Comparison of ENCODE assay signal across 8 cellular contexts in the genomic region with DNA sequence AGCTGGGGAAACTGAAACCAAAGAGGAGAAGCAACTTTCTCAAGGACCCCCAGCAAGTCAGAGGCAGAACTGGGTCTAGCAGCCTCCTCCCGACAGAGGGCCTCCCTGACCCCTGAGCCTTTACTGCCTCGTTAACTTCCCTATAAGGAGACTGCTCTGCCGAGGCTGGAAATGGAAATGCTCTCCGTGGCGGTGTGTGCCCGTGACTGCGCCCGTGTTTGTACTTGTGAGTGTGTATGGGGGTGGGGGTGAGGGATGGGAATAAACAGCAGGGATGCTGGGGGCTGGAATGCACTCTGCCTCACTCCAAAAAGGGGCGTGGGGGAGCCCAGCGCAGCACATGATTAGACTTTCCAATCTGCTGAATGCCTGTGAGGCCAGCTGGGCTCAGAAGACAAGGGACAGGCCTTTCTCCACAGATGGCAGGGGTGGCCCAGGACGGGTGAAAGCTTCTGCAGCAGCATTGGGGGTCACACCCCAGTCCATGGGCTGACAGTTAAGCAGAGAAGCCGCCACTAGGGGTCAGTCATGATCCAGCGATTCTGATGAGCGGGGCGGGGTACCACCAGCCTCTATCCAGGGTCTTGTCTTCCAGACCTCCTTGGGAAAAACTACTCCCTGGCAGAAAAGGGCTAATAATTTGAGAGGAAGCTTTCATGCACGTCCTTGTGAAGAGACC. TPM values are rescaled to one million over a fixed set of nuclear protein-coding genes. Genes with fewer than 3 reads are reported as not detected.
DNase-seq lines count a peak whose midpoint lies in the region; ATAC-seq and TF ChIP-seq lines count a peak whose summit lies in the region.

No MANE protein-coding gene starts in this region.

- TF ChIP-seq CTCF in ascending aorta (IDR thresholded peaks at IDR 0.05) = peak; percentile 38 to 60 (median 39)

- DNase-seq in ELF-1 (ENCODE audit: low read depth, low spot score) = peak; percentile 85
- peak in 46 of 76 experiments; percentile 3 to 64 (median 30) for DNase-seq in HUDEP-2 (lab: John Stamatoyannopoulos, UW; ENCODE audit: unreplicated experiment in 76 of 76)
- peak; percentile 40 for DNase-seq in T follicular helper cell (ENCODE audit: low read depth)
- DNase-seq in ascending aorta (ENCODE audit: low spot score in 2 of 2) = no peak
- peak; percentile 52 for DNase-seq in iPS DF 19.7 (ENCODE audit: low read depth, low spot score)

- H3K9me3 ChIP-seq in ascending aorta = no peaks in the 10 kb centered on the region
- H3K9me3 ChIP-seq in skeletal muscle tissue (ENCODE audit: control insufficient read depth in 3 of 3, low read length in 3 of 3) = no peaks in the 10 kb centered on the region

- no peak overlapping the region for H3K9ac ChIP-seq in skeletal muscle tissue (ENCODE audit: low read depth in 1 of 3, low read length in 3 of 3)

- no peak overlapping the region for H3K27ac ChIP-seq in ascending aorta
- no peak overlapping the region for H3K27ac ChIP-seq in skeletal muscle tissue (ENCODE audit: low read depth, low read length)

- no peak for ATAC-seq in HG03196 (IDR thresholded peaks at IDR 0.05; ENCODE audit: unreplicated experiment)
- ATAC-seq in HG03025 (IDR thresholded peaks at IDR 0.05; ENCODE audit: low FRiP score, unreplicated experiment) = no peak

- intact Hi-C loops in ascending aorta (cut with DNase I) = no loop called here

- H3K4me1 ChIP-seq in ascending aorta (no peaks in the 10 kb centered on the region), skeletal muscle tissue (ENCODE audit: control insufficient read depth in 3 of 3, insufficient read depth in 3 of 3, low read length in 3 of 3) (peaks cover 0 to 7% (median 4%) of the 10 kb centered on the region in 3 donors)

- H3K4me3 ChIP-seq in ascending aorta = peak overlapping the region in 1 of 2 donors; percentile 31
- peak overlapping the region in 2 of 3 donors; percentile 6 to 39 for H3K4me3 ChIP-seq in skeletal muscle tissue (ENCODE audit: low read length in 3 of 3)

- H3K27me3 ChIP-seq in ascending aorta = no peaks in the 10 kb centered on the region
- no peaks in the 10 kb centered on the region for H3K27me3 ChIP-seq in skeletal muscle tissue (ENCODE audit: control insufficient read depth in 3 of 3, insufficient read depth in 3 of 3, low read length in 3 of 3)

- no peaks in the 10 kb centered on the region for H3K36me3 ChIP-seq in ascending aorta
- no peaks in the 10 kb centered on the region for H3K36me3 ChIP-seq in skeletal muscle tissue (ENCODE audit: control insufficient read depth in 3 of 3, insufficient read depth in 3 of 3, low read length in 3 of 3)

RNA-seq across cellular contexts. Expression of gene MPHOSPH10, which starts 26.8 kb away (rescaled TPM):
- 23.0 TPM for total RNA-seq in ascending aorta
- 7.8 TPM for total RNA-seq in skeletal muscle tissue

RNA-seq across cellular contexts. Expression of gene MCEE, which starts 27.2 kb away (rescaled TPM):
- total RNA-seq in ascending aorta (2.0 TPM), skeletal muscle tissue (15.7 TPM)

Comparison
In these comparisons a context has a peak if more than half of its experiments do, and no peak if none do; other contexts are left out.
1. DNase-seq: peak in ELF-1 (single experiment), HUDEP-2 (46 of 76), T follicular helper cell (single experiment) and iPS DF 19.7 (single experiment); none in ascending aorta (0 of 2).